ENCODE assay signal across 11 cellular contexts in the genomic region with DNA sequence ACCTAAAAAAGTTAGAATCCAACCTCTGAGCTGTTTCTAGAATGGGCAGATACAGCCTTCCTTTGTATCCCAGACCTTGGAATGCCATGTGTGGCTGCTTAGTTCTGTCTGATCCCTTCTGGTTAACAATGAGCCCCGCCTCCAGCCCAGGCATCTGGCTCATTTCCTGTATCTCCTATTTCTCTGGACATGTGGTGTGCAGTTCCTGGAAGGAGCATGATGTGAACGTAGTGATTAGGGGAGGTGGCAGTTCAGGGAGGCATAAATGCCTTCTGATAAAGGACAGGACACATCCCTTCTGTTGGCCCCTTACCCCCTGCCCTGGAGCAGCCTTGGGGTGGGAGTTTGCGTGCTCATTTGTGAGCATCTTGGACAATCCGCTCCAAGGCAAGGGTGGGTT.
DNase-seq lines count a peak whose midpoint lies in the region; ATAC-seq, FAIRE-seq and TF ChIP-seq lines count a peak whose summit lies in the region.
"Had no signal": no experiment of that assay in that cellular context is flagged by ENCODE, and none has a peak within 500 bp of the region (broad histone marks: within the 10 kb centered on the region; RNA-seq: fewer than 3 reads in every experiment).

No MANE protein-coding gene starts in this region.

- ATAC-seq in DND-41 (ENCODE audit: insufficient read depth, low read depth) (no peak), GM21786 (IDR thresholded peaks at IDR 0.05; ENCODE audit: unreplicated experiment) (no peak)

- H3K27me3 Mint-ChIP-seq in nephron (ENCODE audit: low read depth), result peaks cover 4% of the 10 kb centered on the region
- H3K27me3 Mint-ChIP-seq: dendritic cell treated with granulocyte-macrophage colony-stimulating factor and Interleukin-4, amounts not matched to agents 40 ng/mL and 50 ng/mL, for 4 days had no signal

- H3K79me2 ChIP-seq in DND-41 (ENCODE audit: insufficient read depth, low read length), result no peaks in the 10 kb centered on the region

- H3K36me3 Mint-ChIP-seq in nephron (ENCODE audit: low read depth), result no peaks in the 10 kb centered on the region

- H3K36me3 ChIP-seq in DND-41 (ENCODE audit: insufficient read depth, low read length), result no peaks in the 10 kb centered on the region
- H3K36me3 ChIP-seq in bronchial epithelial cell (ENCODE audit: control insufficient read depth, insufficient read depth, low read length), result no peaks in the 10 kb centered on the region
- H3K36me3 ChIP-seq: left ventricle myocardium inferior had no signal

- TF ChIP-seq CTCF in DND-41 (IDR thresholded peaks at IDR 0.05; ENCODE audit: borderline replicate concordance, extremely low read depth, low read length, poor library complexity, severe bottlenecking) (no peak), bronchial epithelial cell (IDR thresholded peaks at IDR 0.05; ENCODE audit: insufficient read depth, low read length, severe bottlenecking) (no peak), nephron (IDR thresholded peaks at IDR 0.05; ENCODE audit: unreplicated experiment in 3 of 3) (no peak)

- no peak overlapping the region for H3K9ac ChIP-seq in DND-41 (ENCODE audit: low read depth, low read length)

- no peaks in the 10 kb centered on the region for H3K4me1 ChIP-seq in DND-41 (ENCODE audit: insufficient read depth, low read length)
- H3K4me1 ChIP-seq: left ventricle myocardium inferior had no signal

- H3K4me1 Mint-ChIP-seq in nephron, result peaks cover 6% of the 10 kb centered on the region

- no peaks in the 10 kb centered on the region for H3K27me3 ChIP-seq in DND-41 (ENCODE audit: insufficient read depth, low read length, poor library complexity)
- H3K27me3 ChIP-seq in bronchial epithelial cell (ENCODE audit: control insufficient read depth, insufficient read depth, low read length), result no peaks in the 10 kb centered on the region

- H3K27ac Mint-ChIP-seq in nephron, result peak overlapping the region; percentile 6 to 47 (median 39)
- H3K27ac Mint-ChIP-seq: dendritic cell treated with granulocyte-macrophage colony-stimulating factor and Interleukin-4, amounts not matched to agents 40 ng/mL and 50 ng/mL, for 4 days had no signal

- H3K9me3 Mint-ChIP-seq in nephron, result no peaks in the 10 kb centered on the region
- H3K9me3 Mint-ChIP-seq: dendritic cell treated with granulocyte-macrophage colony-stimulating factor and Interleukin-4, amounts not matched to agents 40 ng/mL and 50 ng/mL, for 4 days had no signal

- no peak for DNase-seq in DND-41
- peak; percentile 3 for DNase-seq in NCI-H2171 (lab: John Stamatoyannopoulos, UW)
- DNase-seq in bronchial epithelial cell (ENCODE audit: low read depth), result peak; percentile 61
- no peak for DNase-seq in NCI-H2107 (lab: John Stamatoyannopoulos, UW)
- DNase-seq in NCI-H1436 (lab: John Stamatoyannopoulos, UW), result no peak
- no peak for DNase-seq in GF-D8 (lab: John Stamatoyannopoulos, UW)
- DNase-seq: left ventricle myocardium inferior; stimulated activated CD4-positive, alpha-beta T cell treated with anti-CD3 and anti-CD28 coated beads, Interleukin-15, amount 100 ng/mL, for 24 hours had no signal

- no peaks in the 10 kb centered on the region for H4K20me1 ChIP-seq in DND-41 (ENCODE audit: insufficient read depth, low read length)

- H3K4me3 Mint-ChIP-seq in nephron, result no peak overlapping the region
- H3K4me3 Mint-ChIP-seq: dendritic cell treated with granulocyte-macrophage colony-stimulating factor and Interleukin-4, amounts not matched to agents 40 ng/mL and 50 ng/mL, for 4 days had no signal

- no peak for FAIRE-seq in bronchial epithelial cell (lab: Jason Lieb, UNC)

- H3K27ac ChIP-seq in DND-41 (ENCODE audit: low read length), result no peak overlapping the region
- H3K27ac ChIP-seq: left ventricle myocardium inferior had no signal

- H3K4me2 ChIP-seq in DND-41 (ENCODE audit: insufficient read depth, low read length), result no peak overlapping the region

- no peaks in the 10 kb centered on the region for H3K9me3 ChIP-seq in DND-41 (ENCODE audit: insufficient read depth, low read length, severe bottlenecking)
- H3K9me3 ChIP-seq: left ventricle myocardium inferior had no signal

- H3K4me3 ChIP-seq in DND-41 (ENCODE audit: low read depth in 1 of 2, low read length in 2 of 2) (no peak overlapping the region), bronchial epithelial cell (ENCODE audit: low read depth, low read length) (no peak overlapping the region)
- H3K4me3 ChIP-seq: left ventricle myocardium inferior had no signal

- H2AFZ ChIP-seq in DND-41 (ENCODE audit: low read depth, low read length), result peak overlapping the region; percentile 25; the same call in 1 of the 2 replicates

Comparison
In these comparisons a context has a peak if more than half of its experiments do, and no peak if none do; other contexts are left out.
1. DNase-seq: peak in NCI-H2171 (single experiment) and bronchial epithelial cell (single experiment); none in DND-41 (single experiment), NCI-H2107 (single experiment), NCI-H1436 (single experiment) and GF-D8 (single experiment).